ENCODE assay signal across 24 cellular contexts in genomic region chr7:50952120-50952519, GRCh38.
"Had no signal": no experiment of that assay in that cellular context is flagged by ENCODE, and none has a peak within 500 bp of the region (broad histone marks: within the 10 kb centered on the region; RNA-seq: fewer than 3 reads in every experiment).

No MANE protein-coding gene starts in this region.

- H3K36me3 ChIP-seq: esophagus muscularis mucosa, gastroesophageal sphincter, heart left ventricle, lower lobe of right lung had no signal

- H3K4me2 ChIP-seq: hepatocyte had no signal

- H3K27me3 ChIP-seq: esophagus muscularis mucosa, gastroesophageal sphincter, heart left ventricle, hepatocyte had no signal

- H2AFZ ChIP-seq: hepatocyte had no signal

- H3K4me3 ChIP-seq: coronary artery, esophagus muscularis mucosa, gastroesophageal sphincter, heart left ventricle, hepatocyte, lower lobe of right lung had no signal

- ATAC-seq: effector memory CD8-positive, alpha-beta T cell; foreskin keratinocyte; gastroesophageal sphincter; heart left ventricle; left colon; left lobe of liver; lower lobe of right lung; naive thymus-derived CD4-positive, alpha-beta T cell had no signal

- H3K27ac ChIP-seq: esophagus muscularis mucosa, foreskin keratinocyte, gastroesophageal sphincter, hepatocyte, lower lobe of right lung had no signal

- H3K4me1 ChIP-seq: foreskin keratinocyte, gastroesophageal sphincter had no signal

- H3K79me2 ChIP-seq: hepatocyte had no signal

- FAIRE-seq: colon, endometrium, frontal cortex, kidney had no signal

- DNase-seq: effector CD8-positive, alpha-beta T cell; effector memory CD8-positive, alpha-beta T cell; endodermal cell; foreskin keratinocyte; heart left ventricle; hypothalamus; immature natural killer cell; islet precursor cell; kidney; kidney glomerular epithelial cell; left colon; left ventricle myocardium superior; lower lobe of right lung; mesendoderm; midbrain; naive thymus-derived CD4-positive, alpha-beta T cell had no signal
